ENCODE assay signal across 1 cellular context in the genomic region with DNA sequence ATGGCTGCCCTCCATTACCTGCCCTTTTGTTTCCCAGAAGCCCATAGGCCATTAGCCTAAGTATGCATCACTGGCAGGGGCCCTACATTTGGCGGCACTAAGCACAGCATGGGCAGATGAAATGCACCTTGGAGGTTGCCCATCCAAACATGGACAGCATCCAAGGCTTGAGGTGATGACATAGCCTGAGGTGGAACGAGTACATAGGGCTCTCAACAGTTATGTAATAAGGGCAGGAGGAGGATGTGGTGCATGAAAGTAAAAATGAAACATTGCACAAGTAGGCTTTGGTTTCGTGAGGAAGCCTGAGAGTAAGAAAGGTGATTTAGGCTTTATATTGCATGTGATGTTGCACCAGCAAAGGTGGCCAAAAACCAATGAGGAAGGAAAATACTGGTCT.
TF ChIP-seq lines count a peak whose summit lies in the region.

No MANE protein-coding gene starts in this region.

TF ChIP-seq in GM12878, 131 proteins besides CTCF, POLR2A, EP300 and RAD21 (continued from another document):
- no peak for TF ChIP-seq ZBTB4 (CRISPR knock-in tag; IDR thresholded peaks at IDR 0.05)
- TF ChIP-seq NBN (IDR thresholded peaks at IDR 0.05): 0 out of 2 replicates have a peak, but pooled peaks have one; percentile 18
- peak; percentile 29; the same call in 1 of the 2 replicates for TF ChIP-seq PAX5 (IDR thresholded peaks at IDR 0.05; ENCODE audit: borderline replicate concordance, low read depth, low read length)
- peak; percentile 32; the same call in 1 of the 2 replicates for TF ChIP-seq SPI1 (IDR thresholded peaks at IDR 0.05; ENCODE audit: borderline replicate concordance, insufficient read depth, low read depth, low read length)
- TF ChIP-seq GATAD2B (conservative IDR thresholded peaks at IDR 0.05; ENCODE audit: low read depth): no peak
- peak; percentile 76 for TF ChIP-seq CREB1 (IDR thresholded peaks at IDR 0.05; ENCODE audit: low read depth)
- TF ChIP-seq, protein P1, sequence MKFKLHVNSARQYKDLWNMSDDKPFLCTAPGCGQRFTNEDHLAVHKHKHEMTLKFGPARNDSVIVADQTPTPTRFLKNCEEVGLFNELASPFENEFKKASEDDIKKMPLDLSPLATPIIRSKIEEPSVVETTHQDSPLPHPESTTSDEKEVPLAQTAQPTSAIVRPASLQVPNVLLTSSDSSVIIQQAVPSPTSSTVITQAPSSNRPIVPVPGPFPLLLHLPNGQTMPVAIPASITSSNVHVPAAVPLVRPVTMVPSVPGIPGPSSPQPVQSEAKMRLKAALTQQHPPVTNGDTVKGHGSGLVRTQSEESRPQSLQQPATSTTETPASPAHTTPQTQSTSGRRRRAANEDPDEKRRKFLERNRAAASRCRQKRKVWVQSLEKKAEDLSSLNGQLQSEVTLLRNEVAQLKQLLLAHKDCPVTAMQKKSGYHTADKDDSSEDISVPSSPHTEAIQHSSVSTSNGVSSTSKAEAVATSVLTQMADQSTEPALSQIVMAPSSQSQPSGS (IDR thresholded peaks at IDR 0.05; ENCODE audit: low read length): peak; percentile 44; the same call in 1 of the 2 replicates
- TF ChIP-seq, protein P2, sequence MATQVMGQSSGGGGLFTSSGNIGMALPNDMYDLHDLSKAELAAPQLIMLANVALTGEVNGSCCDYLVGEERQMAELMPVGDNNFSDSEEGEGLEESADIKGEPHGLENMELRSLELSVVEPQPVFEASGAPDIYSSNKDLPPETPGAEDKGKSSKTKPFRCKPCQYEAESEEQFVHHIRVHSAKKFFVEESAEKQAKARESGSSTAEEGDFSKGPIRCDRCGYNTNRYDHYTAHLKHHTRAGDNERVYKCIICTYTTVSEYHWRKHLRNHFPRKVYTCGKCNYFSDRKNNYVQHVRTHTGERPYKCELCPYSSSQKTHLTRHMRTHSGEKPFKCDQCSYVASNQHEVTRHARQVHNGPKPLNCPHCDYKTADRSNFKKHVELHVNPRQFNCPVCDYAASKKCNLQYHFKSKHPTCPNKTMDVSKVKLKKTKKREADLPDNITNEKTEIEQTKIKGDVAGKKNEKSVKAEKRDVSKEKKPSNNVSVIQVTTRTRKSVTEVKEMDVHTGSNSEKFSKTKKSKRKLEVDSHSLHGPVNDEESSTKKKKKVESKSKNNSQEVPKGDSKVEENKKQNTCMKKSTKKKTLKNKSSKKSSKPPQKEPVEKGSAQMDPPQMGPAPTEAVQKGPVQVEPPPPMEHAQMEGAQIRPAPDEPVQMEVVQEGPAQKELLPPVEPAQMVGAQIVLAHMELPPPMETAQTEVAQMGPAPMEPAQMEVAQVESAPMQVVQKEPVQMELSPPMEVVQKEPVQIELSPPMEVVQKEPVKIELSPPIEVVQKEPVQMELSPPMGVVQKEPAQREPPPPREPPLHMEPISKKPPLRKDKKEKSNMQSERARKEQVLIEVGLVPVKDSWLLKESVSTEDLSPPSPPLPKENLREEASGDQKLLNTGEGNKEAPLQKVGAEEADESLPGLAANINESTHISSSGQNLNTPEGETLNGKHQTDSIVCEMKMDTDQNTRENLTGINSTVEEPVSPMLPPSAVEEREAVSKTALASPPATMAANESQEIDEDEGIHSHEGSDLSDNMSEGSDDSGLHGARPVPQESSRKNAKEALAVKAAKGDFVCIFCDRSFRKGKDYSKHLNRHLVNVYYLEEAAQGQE (IDR thresholded peaks at IDR 0.05; ENCODE audit: low read depth, low read length): no peak
- TF ChIP-seq MYC (IDR thresholded peaks at IDR 0.05; ENCODE audit: insufficient read depth, insufficient read length, insufficient replicate concordance, low read length, severe bottlenecking): no peak
- peak; percentile 78 for TF ChIP-seq ATF7 (IDR thresholded peaks at IDR 0.05; ENCODE audit: low read depth)
TF ChIP-seq in GM12878: peak in this region for 14.
